ENCODE assay signal across 13 cellular contexts in the genomic region with DNA sequence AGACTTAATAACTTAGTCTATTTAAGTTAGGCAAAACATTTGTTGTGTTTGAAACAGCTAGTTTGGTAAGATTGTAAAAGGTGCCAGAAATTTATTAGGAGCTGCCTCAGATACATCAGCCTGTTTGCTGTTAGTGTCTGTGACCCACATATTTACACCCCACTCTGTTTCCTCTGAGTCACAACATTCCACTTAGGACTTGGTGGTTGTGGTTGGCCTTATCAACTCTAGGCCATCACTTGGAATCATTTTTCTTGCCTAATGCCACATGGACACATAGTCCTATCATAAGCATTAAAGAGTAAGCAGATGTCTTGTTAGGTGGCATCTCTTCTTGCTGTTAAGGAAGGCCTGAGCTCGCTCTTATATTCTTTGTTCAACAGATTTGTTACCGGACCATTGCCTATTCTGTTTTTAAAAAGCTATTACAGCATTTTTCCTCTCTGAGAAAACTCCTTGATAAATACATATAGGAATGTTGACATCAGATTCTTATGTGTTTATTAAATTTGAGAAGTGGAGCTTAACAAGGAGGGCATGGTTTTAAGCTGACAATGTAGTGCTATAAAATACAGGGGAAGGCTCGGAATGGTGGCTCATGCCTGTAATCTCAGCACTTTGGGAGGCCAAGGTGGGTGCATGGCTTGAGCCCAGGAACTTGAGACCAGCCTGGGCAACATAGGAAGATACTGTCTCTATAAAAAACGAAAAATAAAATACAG. TPM values are rescaled to one million over a fixed set of nuclear protein-coding genes. Genes with fewer than 3 reads are reported as not detected.
DNase-seq lines count a peak whose midpoint lies in the region; ATAC-seq, FAIRE-seq and TF ChIP-seq lines count a peak whose summit lies in the region.
"Had no signal": no experiment of that assay in that cellular context is flagged by ENCODE, and none has a peak within 500 bp of the region (broad histone marks: within the 10 kb centered on the region; RNA-seq: fewer than 3 reads in every experiment).

No MANE protein-coding gene starts in this region.

- H3K9me3 ChIP-seq in right atrium auricular region, result no peaks in the 10 kb centered on the region
- H3K9me3 ChIP-seq: esophagus muscularis mucosa had no signal

- no peaks in the 10 kb centered on the region for H3K36me3 ChIP-seq in brain microvascular endothelial cell (replicated peaks)
- H3K36me3 ChIP-seq in right atrium auricular region, result no peaks in the 10 kb centered on the region
- H3K36me3 ChIP-seq: BLaER1 treated with 17β-estradiol and CSF1 and Interleukin-3, amounts not matched to agents 10 nM and 100 nM; cardiac muscle cell; esophagus muscularis mucosa had no signal

- H3K27ac ChIP-seq in brain microvascular endothelial cell, result peak overlapping the region; percentile 61
- H3K27ac ChIP-seq in right atrium auricular region, result no peak overlapping the region
- H3K27ac ChIP-seq: BLaER1 treated with 17β-estradiol and CSF1 and Interleukin-3, amounts not matched to agents 10 nM and 100 nM; cardiac muscle cell; esophagus muscularis mucosa had no signal

- FAIRE-seq in HTR-8/SVneo (lab: Jason Lieb, UNC), result peak; percentile 58

- no peak for TF ChIP-seq CTCF in brain microvascular endothelial cell (IDR thresholded peaks at IDR 0.05; ENCODE audit: low read depth, low read length, missing control alignments)
- TF ChIP-seq CTCF in right atrium auricular region (IDR thresholded peaks at IDR 0.05), result no peak

- ATAC-seq in HG03045 (IDR thresholded peaks at IDR 0.05; ENCODE audit: unreplicated experiment), result no peak

- DNase-seq in AG08396 (ENCODE audit: low spot score) (peak; percentile 43), HTR-8/SVneo (ENCODE audit: insufficient read length, low spot score) (peak; percentile 75), brain microvascular endothelial cell (peak; percentile 92), kidney glomerular epithelial cell (lab: John Stamatoyannopoulos, UW) (peak; percentile 62), right atrium auricular region (ENCODE audit: low spot score) (no peak), NCI-H1417 treated with DMSO at 0.1 percent for 48 hours (lab: John Stamatoyannopoulos, UW) (no peak), NCI-H1105 (lab: John Stamatoyannopoulos, UW) (no peak)
- DNase-seq: activated CD4-positive, alpha-beta T cell treated with anti-CD3 and anti-CD28 coated beads for 1 hour; NCI-H1436 had no signal

- H3K27me3 ChIP-seq in brain microvascular endothelial cell (replicated peaks) (no peaks in the 10 kb centered on the region), right atrium auricular region (no peaks in the 10 kb centered on the region)
- H3K27me3 ChIP-seq: BLaER1 treated with 17β-estradiol and CSF1 and Interleukin-3, amounts not matched to agents 10 nM and 100 nM; cardiac muscle cell; esophagus muscularis mucosa had no signal

- H3K4me1 ChIP-seq in right atrium auricular region, result no peaks in the 10 kb centered on the region
- H3K4me1 ChIP-seq: esophagus muscularis mucosa had no signal

- in situ Hi-C loops in brain microvascular endothelial cell (cut with HindIII; ENCODE audit: low pct_ligation_motif_present, low sequenced_read_pairs), result no loop called here

- H3K4me3 ChIP-seq in brain microvascular endothelial cell (ENCODE audit: low read depth, low read length) (no peak overlapping the region), right atrium auricular region (no peak overlapping the region)
- H3K4me3 ChIP-seq: BLaER1 treated with 17β-estradiol and CSF1 and Interleukin-3, amounts not matched to agents 10 nM and 100 nM; cardiac muscle cell; esophagus muscularis mucosa had no signal

RNA-seq across cellular contexts. Expression of a gene that starts 51.2 kb away (rescaled TPM):
- total RNA-seq in right atrium auricular region, result 10 to 100 TPM; 21.2 to 36.3 TPM

Comparison
In these comparisons a context has a peak if more than half of its experiments do, and no peak if none do; other contexts are left out.
1. DNase-seq: peak in AG08396 (single experiment), HTR-8/SVneo (single experiment), brain microvascular endothelial cell (single experiment) and kidney glomerular epithelial cell (single experiment); none in right atrium auricular region (single experiment), NCI-H1417 treated with DMSO at 0.1 percent for 48 hours (single experiment) and NCI-H1105 (single experiment).